10 cellular contexts compared by ENCODE assay signal in genomic region chr9:130034570-130034969, GRCh38. TPM values are rescaled to one million over a fixed set of nuclear protein-coding genes. Genes with fewer than 3 reads are reported as not detected.
DNase-seq lines count a peak whose midpoint lies in the region; ATAC-seq and TF ChIP-seq lines count a peak whose summit lies in the region.
"Had no signal": no experiment of that assay in that cellular context is flagged by ENCODE, and none has a peak within 500 bp of the region (broad histone marks: within the 10 kb centered on the region; RNA-seq: fewer than 3 reads in every experiment).

No MANE protein-coding gene starts in this region.

- peak overlapping the region; percentile 80 for H3K27ac Mint-ChIP-seq in activated CD4-positive, alpha-beta T cell treated with anti-CD3 and anti-CD28 coated beads, Interleukin-2, amount 10 ng/mL, durations not matched to agents 7 days and 5 days
- H3K27ac Mint-ChIP-seq: progenitor cell of endocrine pancreas had no signal

- no peaks in the 10 kb centered on the region for H3K36me3 ChIP-seq in SK-N-SH (replicated peaks in 1 of 2; ENCODE audit: control insufficient read depth in 1 of 2, insufficient read depth in 2 of 2, low read length in 1 of 2)
- H3K36me3 ChIP-seq in spleen, result peaks cover 0 to 7% (median 0%) of the 10 kb centered on the region in 6 donors
- H3K36me3 ChIP-seq: BLaER1 had no signal

- DNase-seq in activated CD4-positive, alpha-beta T cell treated with anti-CD3 and anti-CD28 coated beads, Interleukin-2, amount 10 ng/mL, durations not matched to agents 7 days and 5 days, result no peak
- DNase-seq in activated CD4-positive, alpha-beta T cell treated with anti-CD3 and anti-CD28 coated beads, Interleukin-2, amount 50 U/mL, for 4 hours, result no peak
- DNase-seq in SK-N-SH (no peak), epithelial cell of esophagus (ENCODE audit: low read depth) (peak; percentile 80), spleen (no peak)

- peaks cover 80% of the 10 kb centered on the region for H3K4me1 Mint-ChIP-seq in activated CD4-positive, alpha-beta T cell treated with anti-CD3 and anti-CD28 coated beads, Interleukin-2, amount 10 ng/mL, durations not matched to agents 7 days and 5 days

- H2AFZ ChIP-seq in SK-N-SH (ENCODE audit: low read depth), result no peak overlapping the region

- H3K36me3 Mint-ChIP-seq in activated CD4-positive, alpha-beta T cell treated with anti-CD3 and anti-CD28 coated beads, Interleukin-2, amount 10 ng/mL, durations not matched to agents 7 days and 5 days (ENCODE audit: low read depth), result peaks cover 41% of the 10 kb centered on the region

- no peak overlapping the region for H3K9ac ChIP-seq in SK-N-SH
- H3K9ac ChIP-seq: BLaER1 had no signal

- no peaks in the 10 kb centered on the region for H3K9me3 Mint-ChIP-seq in activated CD4-positive, alpha-beta T cell treated with anti-CD3 and anti-CD28 coated beads, Interleukin-2, amount 10 ng/mL, durations not matched to agents 7 days and 5 days

- WGBS in SK-N-SH (ENCODE audit: low lambda C conversion rate), result 7% methylated on average over 1 of the region's 1 CpG
- 46 to 63% (median 53%) methylated on average over 1 of the region's 1 CpG for WGBS in spleen, 5 donors

- intact Hi-C loops in spleen (cut with DNase I; ENCODE audit: low total_unique reads), result loop anchor here (10.0 kb wide), 1 partner anchor 50 kb away; no protein-coding TSS in a partner anchor

- H3K27me3 Mint-ChIP-seq in activated CD4-positive, alpha-beta T cell treated with anti-CD3 and anti-CD28 coated beads, Interleukin-2, amount 10 ng/mL, durations not matched to agents 7 days and 5 days, result no peaks in the 10 kb centered on the region
- H3K27me3 Mint-ChIP-seq: progenitor cell of endocrine pancreas had no signal

- POLR2A ChIA-PET in activated CD4-positive, alpha-beta T cell treated with anti-CD3 and anti-CD28 coated beads, Interleukin-2, amount 10 ng/mL, durations not matched to agents 7 days and 5 days (lab: Charles Lee), result interaction anchor here (0.7 kb wide), 1 partner anchor 35 kb away, joined by 3 read pairs; no protein-coding TSS in a partner anchor
- POLR2A ChIA-PET in SK-N-SH (lab: Yijun Ruan, JAX), result no interaction called here

- no peak for TF ChIP-seq EP300 in SK-N-SH (IDR thresholded peaks at IDR 0.05; ENCODE audit: borderline replicate concordance in 1 of 2, low read depth in 1 of 2, low read length in 1 of 2)

- H3K27ac ChIP-seq in SK-N-SH (ENCODE audit: low read depth in 2 of 2, low read length in 1 of 2), result peak overlapping the region in 1 of 2 experiments; percentile 67; a peak in 2 of 4 replicates
- H3K27ac ChIP-seq in spleen, result peak overlapping the region in 6 of 8 donors; percentile 15 to 99 (median 98)
- H3K27ac ChIP-seq: BLaER1 had no signal

- peak overlapping the region; percentile 48; the same call in 1 of the 2 replicates for H3K4me2 ChIP-seq in SK-N-SH
- H3K4me2 ChIP-seq: BLaER1 had no signal

- CTCF ChIA-PET in activated CD4-positive, alpha-beta T cell treated with anti-CD3 and anti-CD28 coated beads, Interleukin-2, amount 10 ng/mL, durations not matched to agents 7 days and 5 days (lab: Charles Lee), result interaction anchor here (0.6 to 1.8 kb wide), 8 partner anchors 16 to 297 kb away, joined by 3 to 5 read pairs (median 4); no protein-coding TSS in a partner anchor
- CTCF ChIA-PET in SK-N-SH (lab: Yijun Ruan, JAX), result interaction anchor here (1.3 kb wide), 1 partner anchor 130 kb away, joined by 3 read pairs; no protein-coding TSS in a partner anchor

- no peak for ATAC-seq in HG03457 (IDR thresholded peaks at IDR 0.05; ENCODE audit: unreplicated experiment)
- ATAC-seq in GM21367 (IDR thresholded peaks at IDR 0.05; ENCODE audit: unreplicated experiment), result no peak
- no peak for ATAC-seq in GM21717 (IDR thresholded peaks at IDR 0.05; ENCODE audit: unreplicated experiment)

- no peaks in the 10 kb centered on the region for H3K9me3 ChIP-seq in SK-N-SH
- H3K9me3 ChIP-seq in spleen, result no peaks in the 10 kb centered on the region
- H3K9me3 ChIP-seq: BLaER1 had no signal

- TF ChIP-seq RAD21 in SK-N-SH (IDR thresholded peaks at IDR 0.05; ENCODE audit: low read length), result no peak

- no peaks in the 10 kb centered on the region for H3K9me2 ChIP-seq in SK-N-SH

- H3K27me3 ChIP-seq in SK-N-SH (ENCODE audit: insufficient read depth), result no peaks in the 10 kb centered on the region
- H3K27me3 ChIP-seq in spleen (replicated peaks in 1 of 7), result no peaks in the 10 kb centered on the region

- H3F3A ChIP-seq in SK-N-SH (replicated peaks; ENCODE audit: insufficient read depth), result peaks cover 16% of the 10 kb centered on the region

- H3K4me1 ChIP-seq in SK-N-SH (ENCODE audit: control insufficient read depth in 1 of 2, insufficient read depth in 2 of 2, low read depth in 1 of 2, low read length in 1 of 2), result peaks cover 0 to 38% of the 10 kb centered on the region in 2 experiments; a peak in 2 of 4 replicates
- H3K4me1 ChIP-seq in spleen, result peaks cover 63 to 99% (median 95%) of the 10 kb centered on the region in 6 donors
- H3K4me1 ChIP-seq: BLaER1 had no signal

- peaks cover 92% of the 10 kb centered on the region for H3K79me2 ChIP-seq in SK-N-SH (ENCODE audit: insufficient read depth)

- TF ChIP-seq POLR2A in spleen (IDR thresholded peaks at IDR 0.05), result no peak

- H4K20me1 ChIP-seq in SK-N-SH (ENCODE audit: insufficient read depth), result peaks cover 49% of the 10 kb centered on the region

- H3K4me3 Mint-ChIP-seq in activated CD4-positive, alpha-beta T cell treated with anti-CD3 and anti-CD28 coated beads, Interleukin-2, amount 10 ng/mL, durations not matched to agents 7 days and 5 days, result no peak overlapping the region

- H3K4me3 ChIP-seq in SK-N-SH (ENCODE audit: low read depth in 2 of 2, low read length in 1 of 2) (no peak overlapping the region), epithelial cell of esophagus (ENCODE audit: low read length) (no peak overlapping the region), spleen (peak overlapping the region in 1 of 8 donors; percentile 8)
- H3K4me3 ChIP-seq: BLaER1 had no signal

- no peak for TF ChIP-seq CTCF in SK-N-SH (IDR thresholded peaks at IDR 0.05)
- no peak for TF ChIP-seq CTCF in epithelial cell of esophagus (IDR thresholded peaks at IDR 0.05; ENCODE audit: insufficient read depth, low read depth, low read length, missing control alignments)
- TF ChIP-seq CTCF in spleen (IDR thresholded peaks at IDR 0.05 in 8 of 11, conservative IDR thresholded peaks at IDR 0.05 in 3 of 11), result no peak

TF ChIP-seq in SK-N-SH, 30 proteins besides CTCF, POLR2A, EP300 and RAD21:
- TF ChIP-seq JUND (IDR thresholded peaks at IDR 0.05) (peak; percentile 57; the same call in 1 of the 2 replicates), TCF12 (IDR thresholded peaks at IDR 0.05) (peak; percentile 30; the same call in 1 of the 2 replicates), REST (IDR thresholded peaks at IDR 0.05; ENCODE audit: low read depth, low read length) (no peak), FOSL2 (IDR thresholded peaks at IDR 0.05; ENCODE audit: borderline replicate concordance, low read depth) (peak; percentile 84)

RNA-seq across cellular contexts. Expression of gene FNBP1, which starts 8.4 kb away (rescaled TPM):
- total RNA-seq in activated CD4-positive, alpha-beta T cell treated with anti-CD3 and anti-CD28 coated beads, Interleukin-2, amount 10 ng/mL, durations not matched to agents 7 days and 5 days, result 100 to 1,000 TPM; 206 to 247 TPM
- polyA plus RNA-seq in SK-N-SH (2012; rRNA removed), result 10.2 and 11.0 TPM in 2 replicates
- 13.1 and 17.9 TPM in 2 replicates for polyA plus RNA-seq in SK-N-SH (2012; cell fraction: cytosol; rRNA removed)
- polyA plus RNA-seq in SK-N-SH (2012; cell fraction: nucleus; rRNA removed), result 19.1 and 20.3 TPM in 2 replicates
- 100 to 1,000 TPM; 132 to 156 (median 148) TPM for total RNA-seq in spleen
- 10 to 100 TPM; 40.6 to 55.6 (median 54.9) TPM for polyA plus RNA-seq in spleen

RNA-seq across cellular contexts. Expression of gene GPR107, which starts 19.1 kb away (rescaled TPM):
- 10 to 100 TPM; 21.7 to 22.1 TPM for total RNA-seq in activated CD4-positive, alpha-beta T cell treated with anti-CD3 and anti-CD28 coated beads, Interleukin-2, amount 10 ng/mL, durations not matched to agents 7 days and 5 days
- polyA plus RNA-seq in SK-N-SH (2012; rRNA removed) (23.0 and 29.9 TPM in 2 replicates), spleen (1 to 10 TPM; 3.9 to 7.4 (median 4.3) TPM)
- 20.9 and 24.6 TPM in 2 replicates for polyA plus RNA-seq in SK-N-SH (2012; cell fraction: cytosol; rRNA removed)
- 20.5 and 35.5 TPM in 2 replicates for polyA plus RNA-seq in SK-N-SH (2012; cell fraction: nucleus; rRNA removed)
- total RNA-seq in spleen, result 10 to 100 TPM; 25.2 to 42.8 (median 30.5) TPM
